ENCODE assay signal across 8 cellular contexts in genomic region chr19:48899781-48900476, GRCh38.
DNase-seq lines count a peak whose midpoint lies in the region; ATAC-seq lines count a peak whose summit lies in the region.

Gene NUCB1 (plus strand): TSS chr19:48900312. CDS start chr19:48900797, 485 bp downstream.

- no peaks in the 10 kb centered on the region for H3K9me3 Mint-ChIP-seq in central memory CD8-positive, alpha-beta T cell

- in situ Hi-C loops in ACHN (cut with HindIII; ENCODE audit: low pct_ligation_motif_present, low pct_unique_long_range_greater_than_20kb, low sequenced_read_pairs), result no loop called here

- DNase-seq in ACHN, result peak; percentile 98
- DNase-seq in NCI-H446 (lab: John Stamatoyannopoulos, UW), result peak; percentile 98 to 100
- DNase-seq in activated CD4-positive, CD25-positive, alpha-beta regulatory T cell treated with anti-CD3 and anti-CD28 coated beads, Interleukin-2, amount 50 U/mL, for 16 hours (ENCODE audit: low read depth, low spot score), result peak; percentile 96
- peak; percentile 97 for DNase-seq in central memory CD8-positive, alpha-beta T cell (ENCODE audit: low spot score in 2 of 2)
- peak; percentile 98 for DNase-seq in iris pigment epithelial cell (ENCODE audit: low read depth)
- peak; percentile 96 to 100 for DNase-seq in stimulated activated CD4-positive, alpha-beta T cell treated with anti-CD3 and anti-CD28 coated beads, Interleukin-12 subunit alpha, Interleukin-12 subunit beta, amount 100 ng/mL, for 24 hours (ENCODE audit: low read depth in 2 of 2)

- H3K4me1 Mint-ChIP-seq in central memory CD8-positive, alpha-beta T cell, result peaks cover 38% of the 10 kb centered on the region

- H3K27me3 Mint-ChIP-seq in central memory CD8-positive, alpha-beta T cell, result peaks cover 19% of the 10 kb centered on the region

- peaks cover 18% of the 10 kb centered on the region for H3K36me3 Mint-ChIP-seq in central memory CD8-positive, alpha-beta T cell (ENCODE audit: insufficient read depth)

- H3K27ac Mint-ChIP-seq in central memory CD8-positive, alpha-beta T cell (ENCODE audit: low read depth), result peak within 1 kb of the TSS; percentile 97

- ATAC-seq in GM18907 (IDR thresholded peaks at IDR 0.05; ENCODE audit: unreplicated experiment) (peak; percentile 74), HG03196 (IDR thresholded peaks at IDR 0.05; ENCODE audit: unreplicated experiment) (peak; percentile 86)
- ATAC-seq in central memory CD8-positive, alpha-beta T cell (replicated peaks; ENCODE audit: extremely low read depth, poor library complexity, severe bottlenecking), result peak; percentile 95

- H3K4me3 Mint-ChIP-seq in central memory CD8-positive, alpha-beta T cell, result peak within 1 kb of the TSS; percentile 97

Comparison
In these comparisons a context has a peak if more than half of its experiments do, and no peak if none do; other contexts are left out.
1. Peak in every context shown above with its lines: DNase-seq and ATAC-seq.